Comparison of ENCODE assay signal across 21 cellular contexts in the genomic region with DNA sequence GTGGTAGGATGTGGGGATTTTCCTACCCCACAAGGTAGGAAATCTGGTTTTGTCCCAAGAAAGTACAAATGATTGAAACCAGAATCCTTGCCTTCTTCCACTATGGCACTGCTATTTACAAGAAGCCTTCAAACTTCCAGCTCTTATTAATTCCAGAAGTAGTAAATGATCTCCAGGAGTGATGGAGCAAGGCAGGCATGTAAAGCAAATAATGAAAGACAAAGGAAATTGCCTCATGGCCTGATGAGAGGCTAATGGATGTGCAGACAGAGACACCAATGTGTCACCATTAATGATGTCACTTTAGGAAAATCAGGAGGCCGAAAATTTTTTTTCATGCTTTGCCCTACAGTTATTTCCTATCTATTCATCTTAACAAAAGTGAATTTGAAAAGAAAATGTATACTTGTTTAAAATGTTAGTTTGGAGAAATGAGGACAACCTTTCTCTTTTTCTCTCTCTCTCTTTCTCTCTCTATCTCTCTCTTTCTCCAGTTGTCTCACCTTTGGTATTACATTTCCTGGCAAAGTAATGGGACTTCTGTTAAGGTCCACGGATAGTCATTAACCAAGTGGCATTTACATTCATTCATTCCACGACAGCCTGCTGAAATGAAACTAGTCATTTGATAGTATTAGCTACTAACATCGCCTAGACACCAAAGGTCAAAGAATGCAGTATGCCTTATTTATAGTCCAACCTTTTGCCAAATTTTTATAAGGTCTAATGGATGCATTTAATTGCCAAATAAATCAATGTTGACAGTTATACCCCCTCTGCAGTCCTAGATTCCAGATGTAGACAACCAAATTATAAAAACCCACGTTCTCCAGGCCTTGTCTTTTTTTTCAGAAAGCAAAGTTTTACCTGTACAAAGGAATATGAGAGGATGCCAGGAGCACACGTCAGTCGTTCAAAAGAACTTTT. TPM values are rescaled to one million over a fixed set of nuclear protein-coding genes. Genes with fewer than 3 reads are reported as not detected.
DNase-seq lines count a peak whose midpoint lies in the region; ATAC-seq lines count a peak whose summit lies in the region.
"Had no signal": no experiment of that assay in that cellular context is flagged by ENCODE, and none has a peak within 500 bp of the region (broad histone marks: within the 10 kb centered on the region; RNA-seq: fewer than 3 reads in every experiment).

No MANE protein-coding gene starts in this region.

- peaks cover 37% of the 10 kb centered on the region for H3K27me3 Mint-ChIP-seq in activated CD4-positive, alpha-beta T cell treated with anti-CD3 and anti-CD28 coated beads, Interleukin-2, amount 10 ng/mL, durations not matched to agents 24 days and 14 days

- intact Hi-C loops in activated CD4-positive, alpha-beta T cell treated with anti-CD3 and anti-CD28 coated beads, Interleukin-2, amount 10 ng/mL, durations not matched to agents 24 days and 14 days (cut with micrococcal nuclease), result no loop called here
- intact Hi-C loops in head of caudate nucleus (cut with DNase I), result no loop called here

- peak; percentile 15 for DNase-seq in activated CD4-positive, alpha-beta T cell treated with anti-CD3 and anti-CD28 coated beads, Interleukin-2, amount 10 ng/mL, durations not matched to agents 24 days and 14 days
- no peak for DNase-seq in activated CD4-positive, alpha-beta T cell treated with anti-CD3 and anti-CD28 coated beads for 1 hour
- peak; percentile 40 for DNase-seq in NCI-H526 treated with DMSO at 0.1 percent for 48 hours (lab: John Stamatoyannopoulos, UW)
- DNase-seq in fibroblast of peridontal ligament (ENCODE audit: extremely low read depth), result peak; percentile 35
- DNase-seq in head of caudate nucleus, result no peak
- no peak for DNase-seq in epidermal melanocyte (ENCODE audit: insufficient read length, low spot score)
- DNase-seq in COLO668 (lab: John Stamatoyannopoulos, UW; ENCODE audit: unreplicated experiment), result no peak
- DNase-seq: body of pancreas; CD8-positive, alpha-beta T cell; lower lobe of right lung; NCI-H1694; NCI-H446 treated with DMSO at 0.1 percent for 48 hours; right lobe of liver; Right ventricle myocardium superior; WERI-Rb-1 had no signal

- ATAC-seq in GM21825 (IDR thresholded peaks at IDR 0.05; ENCODE audit: unreplicated experiment), result no peak
- ATAC-seq: body of pancreas; CD8-positive, alpha-beta T cell; lower lobe of right lung had no signal

- no peak overlapping the region for H3K4me3 Mint-ChIP-seq in activated CD4-positive, alpha-beta T cell treated with anti-CD3 and anti-CD28 coated beads, Interleukin-2, amount 10 ng/mL, durations not matched to agents 24 days and 14 days
- H3K4me3 Mint-ChIP-seq: activated naive CD8-positive, alpha-beta T cell; CD8-positive, alpha-beta T cell; stimulated activated naive CD8-positive, alpha-beta T cell treated with anti-CD3 and anti-CD28 coated beads, Interleukin-15, Interleukin-2, amounts not matched to agents 100 ng/mL and 50 ng/mL, for 24 hours; type B pancreatic cell had no signal

- no peaks in the 10 kb centered on the region for H3K9me3 Mint-ChIP-seq in activated CD4-positive, alpha-beta T cell treated with anti-CD3 and anti-CD28 coated beads, Interleukin-2, amount 10 ng/mL, durations not matched to agents 24 days and 14 days
- H3K9me3 Mint-ChIP-seq: CD8-positive, alpha-beta T cell; stimulated activated naive CD8-positive, alpha-beta T cell treated with anti-CD3 and anti-CD28 coated beads, Interleukin-15, Interleukin-2, amounts not matched to agents 100 ng/mL and 50 ng/mL, for 24 hours; type B pancreatic cell had no signal

- no peak overlapping the region for H3K27ac Mint-ChIP-seq in activated CD4-positive, alpha-beta T cell treated with anti-CD3 and anti-CD28 coated beads, Interleukin-2, amount 10 ng/mL, durations not matched to agents 24 days and 14 days
- H3K27ac Mint-ChIP-seq: activated naive CD8-positive, alpha-beta T cell; CD8-positive, alpha-beta T cell; stimulated activated naive CD8-positive, alpha-beta T cell treated with anti-CD3 and anti-CD28 coated beads, Interleukin-15, Interleukin-2, amounts not matched to agents 100 ng/mL and 50 ng/mL, for 24 hours; type B pancreatic cell had no signal

- H3K36me3 Mint-ChIP-seq in activated CD4-positive, alpha-beta T cell treated with anti-CD3 and anti-CD28 coated beads, Interleukin-2, amount 10 ng/mL, durations not matched to agents 24 days and 14 days (ENCODE audit: low read depth), result no peaks in the 10 kb centered on the region
- H3K36me3 Mint-ChIP-seq: activated naive CD8-positive, alpha-beta T cell; CD8-positive, alpha-beta T cell; type B pancreatic cell had no signal

- H3K4me1 Mint-ChIP-seq in activated CD4-positive, alpha-beta T cell treated with anti-CD3 and anti-CD28 coated beads, Interleukin-2, amount 10 ng/mL, durations not matched to agents 24 days and 14 days, result peaks cover 6% of the 10 kb centered on the region

RNA-seq across cellular contexts. Expression of a gene that starts 5.0 kb away (rescaled TPM):
- total RNA-seq in activated CD4-positive, alpha-beta T cell treated with anti-CD3 and anti-CD28 coated beads, Interleukin-2, amount 10 ng/mL, durations not matched to agents 24 days and 14 days, result not detected in 2 replicates
- total RNA-seq: activated CD8-positive, alpha-beta memory T cell treated with anti-CD3 and anti-CD28 coated beads for 36 hours; CD8-positive, alpha-beta T cell; T-helper 1 cell treated with Interleukin-12 subunit alpha and Interleukin-12 subunit beta and Interleukin-4 antibody, amounts not matched to agents 30 ng/mL and 1 ng/mL, for 36 hours had no signal

Comparison
In these comparisons a context has a peak if more than half of its experiments do, and no peak if none do; other contexts are left out.
1. DNase-seq: peak in activated CD4-positive, alpha-beta T cell treated with anti-CD3 and anti-CD28 coated beads, Interleukin-2, amount 10 ng/mL, durations not matched to agents 24 days and 14 days (single experiment), NCI-H526 treated with DMSO at 0.1 percent for 48 hours (single experiment) and fibroblast of peridontal ligament (single experiment); none in activated CD4-positive, alpha-beta T cell treated with anti-CD3 and anti-CD28 coated beads for 1 hour (single experiment), head of caudate nucleus (0 of 42), epidermal melanocyte (single experiment) and COLO668 (single experiment).